ENCODE assay signal across 23 cellular contexts in the genomic region with DNA sequence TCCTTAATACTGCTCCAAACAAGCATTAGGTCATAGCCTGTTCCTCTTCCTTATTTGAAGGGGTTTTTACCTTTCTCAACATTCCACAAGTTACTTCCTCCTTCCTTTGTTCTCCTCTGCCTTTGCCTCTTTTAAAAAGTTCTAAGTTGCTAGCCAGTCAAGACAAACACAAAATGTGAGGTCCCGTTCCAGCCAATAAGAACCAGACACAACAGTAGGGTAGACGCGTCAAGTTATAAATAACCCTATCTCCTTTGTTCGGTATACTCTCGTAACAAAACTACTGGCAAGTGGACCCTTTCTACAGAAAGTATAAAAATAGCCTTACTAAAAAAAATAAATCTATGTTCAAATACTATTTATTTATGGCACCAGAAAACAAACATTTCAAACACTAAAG. TPM values are rescaled to one million over a fixed set of nuclear protein-coding genes. Genes with fewer than 3 reads are reported as not detected.
A peak's percentile ranks its signal among the peaks of the same experiment; 100 is the strongest.
DNase-seq lines count a peak whose midpoint lies in the region; TF ChIP-seq lines count a peak whose summit lies in the region.
"Had no signal": no experiment of that assay in that cellular context is flagged by ENCODE, and none has a peak within 500 bp of the region (broad histone marks: within the 10 kb centered on the region; RNA-seq: fewer than 3 reads in every experiment).

No MANE protein-coding gene starts in this region.

- no peaks in the 10 kb centered on the region for H3K27me3 ChIP-seq in prostate gland (replicated peaks; ENCODE audit: insufficient read depth)
- H3K27me3 ChIP-seq: SJCRH30 had no signal

- H3K27ac ChIP-seq in 22Rv1 (peak overlapping the region; percentile 46), prostate gland (no peak overlapping the region)
- H3K27ac ChIP-seq: BLaER1, SJCRH30 had no signal

- no peaks in the 10 kb centered on the region for H3K4me1 ChIP-seq in prostate gland (replicated peaks)
- H3K4me1 ChIP-seq: BLaER1, HAP-1, SJCRH30 had no signal

- TF ChIP-seq POLR2A in prostate gland (IDR thresholded peaks at IDR 0.05): no peak

- peaks cover 48% of the 10 kb centered on the region for H3K4me1 Mint-ChIP-seq in Calu3 (ENCODE audit: low read depth, unreplicated experiment)
- H3K4me1 Mint-ChIP-seq: CD4-positive, alpha-beta memory T cell had no signal

- peak overlapping the region; percentile 85 for H3K27ac Mint-ChIP-seq in Calu3 (ENCODE audit: unreplicated experiment)
- H3K27ac Mint-ChIP-seq: CD4-positive, alpha-beta memory T cell; GM23338 had no signal

- H3K36me3 ChIP-seq in prostate gland: no peaks in the 10 kb centered on the region
- H3K36me3 ChIP-seq: BLaER1, HAP-1, SJCRH30 had no signal

- peak overlapping the region; percentile 12 for H3K4me3 Mint-ChIP-seq in Calu3 (ENCODE audit: low read depth, unreplicated experiment)
- H3K4me3 Mint-ChIP-seq: CD4-positive, alpha-beta memory T cell; GM23338 had no signal

- H3K9me3 Mint-ChIP-seq in Calu3 (ENCODE audit: low read depth, unreplicated experiment): no peaks in the 10 kb centered on the region
- H3K9me3 Mint-ChIP-seq: CD4-positive, alpha-beta memory T cell; GM23338 had no signal

- BruUV-seq in Calu3 (replicated peaks; lab: Mats Ljungman, UMichigan): no TSS peak

- CTCF ChIA-PET in Calu3 (lab: Charles Lee): interaction anchor here (1.2 kb wide), 1 partner anchor 27 kb away, joined by 3 read pairs; no protein-coding TSS in a partner anchor

- WGBS in prostate gland: 21% methylated on average over 5 of the region's 5 CpGs

- H3K9me3 ChIP-seq in prostate gland: no peaks in the 10 kb centered on the region
- H3K9me3 ChIP-seq: BLaER1, Caco-2, HAP-1, SJCRH30 had no signal

- no peaks in the 10 kb centered on the region for H3K27me3 Mint-ChIP-seq in Calu3 (ENCODE audit: unreplicated experiment)

- H3K36me3 Mint-ChIP-seq in Calu3 (ENCODE audit: insufficient read depth, unreplicated experiment): peaks cover under 1% of the 10 kb centered on the region
- H3K36me3 Mint-ChIP-seq: CD4-positive, alpha-beta memory T cell had no signal

- DNase-seq in Calu3: peak; percentile 38
- DNase-seq in kidney tubule cell (ENCODE audit: low spot score): peak; percentile 34
- peak; percentile 7 for DNase-seq in prostate gland (ENCODE audit: low spot score)
- no peak for DNase-seq in NAMALWA (ENCODE audit: low spot score)
- DNase-seq in KG1 (lab: John Stamatoyannopoulos, UW): no peak
- DNase-seq in NCI-H526 (lab: John Stamatoyannopoulos, UW): no peak
- DNase-seq: ACHN; Caco-2; CD4-positive, alpha-beta memory T cell; DND-41; NCI-H1092 treated with DMSO at 0.1 percent for 48 hours; NCI-H1436 treated with DMSO at 0.1 percent for 48 hours; NCI-H1930; NCI-H2227 treated with DMSO at 0.1 percent for 48 hours; NCI-H510A; NCI-H774; NK-92 treated with Interleukin-12 subunit alpha and Interleukin-12 subunit beta, amount 100 ng/mL, for 24 hours; SJCRH30 had no signal

- H3K4me3 ChIP-seq in prostate gland: no peak overlapping the region
- H3K4me3 ChIP-seq: BLaER1, GM12878, GM23338, HAP-1, SJCRH30 had no signal

- TF ChIP-seq CTCF in 22Rv1 (IDR thresholded peaks at IDR 0.05) (no peak), Calu3 (IDR thresholded peaks at IDR 0.05; ENCODE audit: unreplicated experiment) (no peak), prostate gland (IDR thresholded peaks at IDR 0.05) (no peak)

- intact Hi-C loops in Calu3 (cut with micrococcal nuclease; ENCODE audit: unreplicated experiment) (no loop called here), prostate gland (cut with DNase I) (no loop called here)

RNA-seq across cellular contexts. Expression of a gene that starts 6.3 kb away (rescaled TPM):
- total RNA-seq in Calu3 (2022) (25.3 and 46.7 TPM in 2 replicates), prostate gland (10 to 100 TPM in 1 of 2 donors, under 1 TPM in 1; 0.14 to 74.6 TPM)
- total RNA-seq: CD4-positive, alpha-beta memory T cell; GM12878 had no signal

RNA-seq across cellular contexts. Expression of a gene that starts 57.5 kb away (rescaled TPM):
- total RNA-seq in Calu3 (2022) (35.3 and 61.4 TPM in 2 replicates), prostate gland (under 1 TPM; 0.36 to 0.57 TPM)

Comparison
In these comparisons a context has a peak if more than half of its experiments do, and no peak if none do; other contexts are left out.
1. DNase-seq: peak in Calu3 (single experiment), kidney tubule cell (single experiment) and prostate gland (single experiment); none in NAMALWA (single experiment), KG1 (single experiment) and NCI-H526 (0 of 2).
2. RNA of a gene that starts 57.5 kb away (total RNA-seq): 35.3 to 61.4 TPM in Calu3; 0.36 to 0.57 TPM in prostate gland; every median in the first group is over 10 times any median in the second.